ENCODE assay signal across 8 cellular contexts in genomic region chr19:13793317-13793716, GRCh38. TPM values are rescaled to one million over a fixed set of nuclear protein-coding genes. Genes with fewer than 3 reads are reported as not detected.
DNase-seq lines count a peak whose midpoint lies in the region; ATAC-seq and TF ChIP-seq lines count a peak whose summit lies in the region.
"Not testable (repeated sequence)": the region's sequence is repeated elsewhere in the genome, so short reads cannot be mapped to it uniquely, and the experiment has no call there.

No MANE protein-coding gene starts in this region.

- not testable (repeated sequence) for H2AK5ac ChIP-seq in IMR-90 (ENCODE audit: low read depth, low read length); mesenchymal stem cell (ENCODE audit: low read length, severe bottlenecking)

- WGBS in IMR-90 (ENCODE audit: extremely low coverage in 2 of 2, insufficient read length in 1 of 2), 2 experiments: 94% methylated on average over 3 of the region's 9 CpGs; no CpG with 5 or more reads in 1 of the 2 experiments
- WGBS in mesenchymal stem cell: 92% methylated on average over 9 of the region's 9 CpGs
- 81 to 94% methylated on average over 9 of the region's 9 CpGs for WGBS in sigmoid colon, 2 donors

- not testable (repeated sequence) for H3K18ac ChIP-seq in IMR-90 (ENCODE audit: low read depth, low read length); mesenchymal stem cell (ENCODE audit: low read depth in 1 of 2, low read length in 2 of 2)

- not testable (repeated sequence) for H3K36me3 ChIP-seq in CD4-positive, CD25-positive, alpha-beta regulatory T cell (ENCODE audit: control insufficient read depth, insufficient read depth, low read length); IMR-90 (ENCODE audit: control insufficient read depth, insufficient read depth, low read length); mesenchymal stem cell (ENCODE audit: control insufficient read depth in 1 of 2, insufficient read depth in 2 of 2, low read depth in 1 of 2, low read length in 2 of 2); sigmoid colon; vagina

- intact Hi-C loops in IMR-90 (cut with micrococcal nuclease); vagina (cut with DNase I): not testable (repeated sequence)
- intact Hi-C loops in sigmoid colon (cut with DNase I): loop anchor here (10.0 kb wide), 2 partner anchors 211 to 291 kb away; partner anchors contain the start of genes C19orf67 and RFX1

- peak overlapping the region; percentile 98; the same call in 1 of the 2 replicates for H3K4ac ChIP-seq in IMR-90 (ENCODE audit: low read depth, low read length)
- not testable (repeated sequence) for H3K4ac ChIP-seq in mesenchymal stem cell (ENCODE audit: low read depth in 1 of 2, low read length in 2 of 2)

- not testable (repeated sequence) for ATAC-seq in CD4-positive, CD25-positive, alpha-beta regulatory T cell (ENCODE audit: low read depth in 2 of 2); IMR-90 (ENCODE audit: low read depth); WTC11

- H3K4me1 ChIP-seq in CD4-positive, CD25-positive, alpha-beta regulatory T cell (ENCODE audit: control insufficient read depth, insufficient read depth, low read length, poor library complexity, severe bottlenecking): peaks cover 45% of the 10 kb centered on the region
- not testable (repeated sequence) for H3K4me1 ChIP-seq in IMR-90 (ENCODE audit: control insufficient read depth, insufficient read depth, low read length)
- H3K4me1 ChIP-seq in mesenchymal stem cell (ENCODE audit: control insufficient read depth, insufficient read depth, low read depth, low read length) (peaks cover 13% of the 10 kb centered on the region), sigmoid colon (peaks cover 0 to 44% (median 35%) of the 10 kb centered on the region in 4 donors), vagina (peaks cover 45% of the 10 kb centered on the region)

- H3K27ac ChIP-seq in CD4-positive, CD25-positive, alpha-beta regulatory T cell (ENCODE audit: insufficient read depth, low read length, poor library complexity, severe bottlenecking); IMR-90 (ENCODE audit: insufficient read depth, low read length); mesenchymal stem cell (ENCODE audit: low read length, poor library complexity, severe bottlenecking): not testable (repeated sequence)
- H3K27ac ChIP-seq in coronary artery (peak overlapping the region; percentile 88 to 99), sigmoid colon (peak overlapping the region; percentile 92 to 95 (median 94)), vagina (peak overlapping the region; percentile 94)

- H2BK5ac ChIP-seq in IMR-90 (ENCODE audit: low read depth, low read length, poor library complexity, severe bottlenecking); mesenchymal stem cell (ENCODE audit: low read depth, low read length, poor library complexity, severe bottlenecking): not testable (repeated sequence)

- CTCF ChIA-PET in IMR-90 (lab: Yijun Ruan, JAX): interaction anchor here (0.6 to 1.3 kb wide), 2 partner anchors 14 to 69 kb away, joined by 4 read pairs; no protein-coding TSS in a partner anchor
- CTCF ChIA-PET in WTC11 (lab: Charles Lee): interaction anchor here (0.7 to 1.3 kb wide), 4 partner anchors 32 to 279 kb away, joined by 3 to 6 read pairs (median 3); partner anchors contain the start of genes MISP3 and PALM3

- peak overlapping the region; percentile 79; the same call in 1 of the 3 replicates for H2BK15ac ChIP-seq in IMR-90 (ENCODE audit: low read depth, low read length)
- H2BK15ac ChIP-seq in mesenchymal stem cell (ENCODE audit: low read depth, poor library complexity, severe bottlenecking): not testable (repeated sequence)

- peak overlapping the region; percentile 56 to 95 (median 93) for H3K4me3 Mint-ChIP-seq in CD4-positive, CD25-positive, alpha-beta regulatory T cell
- H3K4me3 Mint-ChIP-seq in WTC11: not testable (repeated sequence)
- H3K4me3 Mint-ChIP-seq in activated naive CD4-positive, alpha-beta T cell treated with anti-CD3 and anti-CD28 coated beads, Interleukin-2, amount 50 U/mL, for 24 hours: peak overlapping the region; percentile 96

- in situ Hi-C loops in IMR-90 (cut with MboI; ENCODE audit: low sequenced_read_pairs): not testable (repeated sequence)

- not testable (repeated sequence) for H3K9me3 Mint-ChIP-seq in CD4-positive, CD25-positive, alpha-beta regulatory T cell; WTC11; activated naive CD4-positive, alpha-beta T cell treated with anti-CD3 and anti-CD28 coated beads, Interleukin-2, amount 50 U/mL, for 24 hours

- dilution Hi-C loops in IMR-90 (cut with HindIII; ENCODE audit: low sequenced_read_pairs, unreplicated experiment): not testable (repeated sequence)

- not testable (repeated sequence) for DNase-seq in CD4-positive, CD25-positive, alpha-beta regulatory T cell; IMR-90; WTC11 (ENCODE audit: low spot score); coronary artery (ENCODE audit: low spot score); mesenchymal stem cell; sigmoid colon; vagina (ENCODE audit: extremely low spot score in 2 of 2)

- H2BK20ac ChIP-seq in IMR-90 (ENCODE audit: low read depth, low read length): peak overlapping the region; percentile 98; the same call in 1 of the 2 replicates

- H2BK12ac ChIP-seq in mesenchymal stem cell (ENCODE audit: low read length in 2 of 2): not testable (repeated sequence)

- peak overlapping the region; percentile 86; the same call in 1 of the 2 replicates for H3K14ac ChIP-seq in IMR-90 (replicated peaks; ENCODE audit: low read depth, low read length)
- H3K14ac ChIP-seq in mesenchymal stem cell (ENCODE audit: low read length in 2 of 2): not testable (repeated sequence)

- POLR2A ChIA-PET in IMR-90 (lab: Charles Lee; ENCODE audit: unreplicated experiment) (interaction anchor here (0.6 kb wide), 1 partner anchor 761 kb away, joined by 3 read pairs; no protein-coding TSS in a partner anchor), WTC11 (lab: Charles Lee) (interaction anchor here (0.6 to 0.9 kb wide), 2 partner anchors 32 to 186 kb away, joined by 3 to 5 read pairs; no protein-coding TSS in a partner anchor)

- peak overlapping the region; percentile 81 to 87; a peak in 2 of 4 replicates for H4K8ac ChIP-seq in IMR-90 (ENCODE audit: low read depth in 2 of 2, low read length in 2 of 2)
- H4K8ac ChIP-seq in mesenchymal stem cell (ENCODE audit: low read length): not testable (repeated sequence)

- TF ChIP-seq EP300 in sigmoid colon (IDR thresholded peaks at IDR 0.05): not testable (repeated sequence)

- not testable (repeated sequence) for H3K27me3 Mint-ChIP-seq in CD4-positive, CD25-positive, alpha-beta regulatory T cell; WTC11 (ENCODE audit: low read depth); activated naive CD4-positive, alpha-beta T cell treated with anti-CD3 and anti-CD28 coated beads, Interleukin-2, amount 50 U/mL, for 24 hours

- H3K79me1 ChIP-seq in IMR-90 (ENCODE audit: low read depth in 1 of 2, low read length in 2 of 2): peaks cover 2 to 33% of the 10 kb centered on the region in 2 experiments
- not testable (repeated sequence) for H3K79me1 ChIP-seq in mesenchymal stem cell (replicated peaks; ENCODE audit: low read length, poor library complexity, severe bottlenecking)

- H4K91ac ChIP-seq in IMR-90 (ENCODE audit: insufficient read depth, low read depth, low read length); mesenchymal stem cell (ENCODE audit: low read length): not testable (repeated sequence)

- H3K27ac Mint-ChIP-seq in CD4-positive, CD25-positive, alpha-beta regulatory T cell: peak overlapping the region in 1 of 3 donors; percentile 94
- H3K27ac Mint-ChIP-seq in WTC11: peak overlapping the region; percentile 98
- not testable (repeated sequence) for H3K27ac Mint-ChIP-seq in activated naive CD4-positive, alpha-beta T cell treated with anti-CD3 and anti-CD28 coated beads, Interleukin-2, amount 50 U/mL, for 24 hours

- H3K23ac ChIP-seq in IMR-90 (ENCODE audit: low read depth, low read length); mesenchymal stem cell (ENCODE audit: low read length in 2 of 2): not testable (repeated sequence)

- H2AFZ ChIP-seq in IMR-90 (replicated peaks; ENCODE audit: low read length, poor library complexity); mesenchymal stem cell (ENCODE audit: low read depth, low read length): not testable (repeated sequence)

- H2BK120ac ChIP-seq in IMR-90 (ENCODE audit: low read depth, low read length): peak overlapping the region; percentile 94
- H2BK120ac ChIP-seq in mesenchymal stem cell (ENCODE audit: low read depth, low read length): not testable (repeated sequence)

- not testable (repeated sequence) for TF ChIP-seq CTCF in IMR-90 (conservative IDR thresholded peaks at IDR 0.05; ENCODE audit: low read depth, low read length); WTC11 (IDR thresholded peaks at IDR 0.05); coronary artery (IDR thresholded peaks at IDR 0.05); sigmoid colon (IDR thresholded peaks at IDR 0.05); vagina (IDR thresholded peaks at IDR 0.05)

- not testable (repeated sequence) for BruUV-seq in IMR-90 (replicated peaks; lab: Mats Ljungman, UMichigan)

- H4K5ac ChIP-seq in IMR-90 (ENCODE audit: low read depth, low read length): not testable (repeated sequence)

- H3K9me1 ChIP-seq in IMR-90 (ENCODE audit: insufficient read depth, low read length): not testable (repeated sequence)

- not testable (repeated sequence) for H2AK9ac ChIP-seq in IMR-90 (replicated peaks; ENCODE audit: low read depth, low read length, poor library complexity)

- H3K56ac ChIP-seq in IMR-90 (ENCODE audit: extremely low read depth, insufficient read depth, low read length): not testable (repeated sequence)

- TF ChIP-seq POLR2A in IMR-90 (IDR thresholded peaks at IDR 0.05; ENCODE audit: low read depth, low read length); sigmoid colon (IDR thresholded peaks at IDR 0.05); vagina (IDR thresholded peaks at IDR 0.05): not testable (repeated sequence)

- H3K27me3 ChIP-seq in CD4-positive, CD25-positive, alpha-beta regulatory T cell (ENCODE audit: control insufficient read depth, insufficient read depth, low read length); IMR-90 (ENCODE audit: control insufficient read depth, insufficient read depth, low read length); mesenchymal stem cell (ENCODE audit: control insufficient read depth in 1 of 2, insufficient read depth in 1 of 2, low read length in 2 of 2); sigmoid colon; vagina: not testable (repeated sequence)

- not testable (repeated sequence) for H3K9me3 ChIP-seq in CD4-positive, CD25-positive, alpha-beta regulatory T cell (ENCODE audit: control insufficient read depth in 2 of 2, low read length in 2 of 2); IMR-90 (ENCODE audit: control insufficient read depth, insufficient read depth, low read length); mesenchymal stem cell (ENCODE audit: control insufficient read depth, low read length); sigmoid colon; vagina

- not testable (repeated sequence) for H3K4me3 ChIP-seq in CD4-positive, CD25-positive, alpha-beta regulatory T cell (ENCODE audit: low read depth, low read length); IMR-90 (ENCODE audit: insufficient read depth, low read depth, low read length); coronary artery; mesenchymal stem cell (ENCODE audit: insufficient read depth in 1 of 2, low read depth in 1 of 2, low read length in 2 of 2); sigmoid colon; vagina

- not testable (repeated sequence) for H3K9ac ChIP-seq in IMR-90 (ENCODE audit: low read depth, low read length)
- peak overlapping the region; percentile 98 for H3K9ac ChIP-seq in mesenchymal stem cell (ENCODE audit: low read length)

- not testable (repeated sequence) for H4K20me1 ChIP-seq in IMR-90 (ENCODE audit: insufficient read depth, low read length)

- not testable (repeated sequence) for TF ChIP-seq RAD21 in IMR-90 (IDR thresholded peaks at IDR 0.05; ENCODE audit: low read length)

- peaks cover 3 to 50% (median 25%) of the 10 kb centered on the region in 4 donors for H3K4me1 Mint-ChIP-seq in CD4-positive, CD25-positive, alpha-beta regulatory T cell
- peaks cover 16% of the 10 kb centered on the region for H3K4me1 Mint-ChIP-seq in WTC11
- H3K4me1 Mint-ChIP-seq in activated naive CD4-positive, alpha-beta T cell treated with anti-CD3 and anti-CD28 coated beads, Interleukin-2, amount 50 U/mL, for 24 hours: peaks cover 38% of the 10 kb centered on the region

- not testable (repeated sequence) for H3K4me2 ChIP-seq in IMR-90 (ENCODE audit: low read depth, low read length); mesenchymal stem cell (ENCODE audit: low read length, poor library complexity, severe bottlenecking)

- not testable (repeated sequence) for H3K36me3 Mint-ChIP-seq in CD4-positive, CD25-positive, alpha-beta regulatory T cell; WTC11; activated naive CD4-positive, alpha-beta T cell treated with anti-CD3 and anti-CD28 coated beads, Interleukin-2, amount 50 U/mL, for 24 hours

RNA-seq across cellular contexts. Expression of gene ZSWIM4, which starts 1.9 kb away (rescaled TPM):
- total RNA-seq in CD4-positive, CD25-positive, alpha-beta regulatory T cell: 4.5 TPM
- under 1 TPM; 0.46 to 0.82 (median 0.54) TPM for polyA plus RNA-seq in CD4-positive, CD25-positive, alpha-beta regulatory T cell
- total RNA-seq in IMR-90 (2012; rRNA removed) (1.9 and 2.2 TPM in 2 replicates), WTC11 (2021) (33.4 to 35.5 TPM (median 34.2 TPM) in 3 replicates), sigmoid colon (1 to 10 TPM; 2.3 to 4.4 (median 3.3) TPM), vagina (13.0 TPM)
- polyA plus RNA-seq in IMR-90 (2012; rRNA removed) (6.2 and 7.6 TPM in 2 replicates), sigmoid colon (1 to 10 TPM in 2 of 3 donors, under 1 TPM in 1; 0.60 to 3.3 (median 1.4) TPM)
- polyA plus RNA-seq in IMR-90 (2012; cell fraction: cytosol; rRNA removed): 4.7 and 10.4 TPM in 2 replicates
- polyA plus RNA-seq in IMR-90 (2012; cell fraction: nucleus; rRNA removed; ENCODE audit: low replicate concordance): 13.1 and 27.5 TPM in 2 replicates
- 6.3 TPM for polyA plus RNA-seq in mesenchymal stem cell (2013, experiment 1 of 2)
- polyA plus RNA-seq in mesenchymal stem cell (2013, experiment 2 of 2): 6.2 TPM

RNA-seq across cellular contexts. Expression of gene C19orf53, which starts 19.1 kb away (rescaled TPM):
- 61.2 TPM for total RNA-seq in CD4-positive, CD25-positive, alpha-beta regulatory T cell
- polyA plus RNA-seq in CD4-positive, CD25-positive, alpha-beta regulatory T cell: 100 to 1,000 TPM; 205 to 244 (median 237) TPM
- total RNA-seq in IMR-90 (2012; rRNA removed) (61.3 and 68.3 TPM in 2 replicates), WTC11 (2021) (102 to 112 TPM (median 110 TPM) in 3 replicates), sigmoid colon (100 to 1,000 TPM; 139 to 229 (median 198) TPM), vagina (189 TPM)
- polyA plus RNA-seq in IMR-90 (2012; rRNA removed) (290 and 349 TPM in 2 replicates), sigmoid colon (100 to 1,000 TPM; 105 to 133 (median 113) TPM)
- 572 and 791 TPM in 2 replicates for polyA plus RNA-seq in IMR-90 (2012; cell fraction: cytosol; rRNA removed)
- polyA plus RNA-seq in IMR-90 (2012; cell fraction: nucleus; rRNA removed; ENCODE audit: low replicate concordance): 129 and 215 TPM in 2 replicates
- 327 TPM for polyA plus RNA-seq in mesenchymal stem cell (2013, experiment 1 of 2)
- polyA plus RNA-seq in mesenchymal stem cell (2013, experiment 2 of 2): 323 TPM

RNA-seq across cellular contexts. Expression of gene MRI1, which starts 29.0 kb away (rescaled TPM):
- total RNA-seq in CD4-positive, CD25-positive, alpha-beta regulatory T cell: 38.2 TPM
- 1 to 10 TPM; 6.6 to 9.3 (median 8.5) TPM for polyA plus RNA-seq in CD4-positive, CD25-positive, alpha-beta regulatory T cell
- total RNA-seq in IMR-90 (2012; rRNA removed) (26.7 and 28.9 TPM in 2 replicates), WTC11 (2021) (27.9 to 29.9 TPM (median 28.1 TPM) in 3 replicates), sigmoid colon (10 to 100 TPM; 26.2 to 70.9 (median 41.3) TPM), vagina (69.0 TPM)
- polyA plus RNA-seq in IMR-90 (2012; rRNA removed) (37.6 and 45.5 TPM in 2 replicates), sigmoid colon (10 to 100 TPM in 2 of 3 donors, 1 to 10 TPM in 1; 5.8 to 27.4 (median 12.0) TPM)
- 29.4 and 32.6 TPM in 2 replicates for polyA plus RNA-seq in IMR-90 (2012; cell fraction: cytosol; rRNA removed)
- 200 and 405 TPM in 2 replicates for polyA plus RNA-seq in IMR-90 (2012; cell fraction: nucleus; rRNA removed; ENCODE audit: low replicate concordance)
- 26.1 TPM for polyA plus RNA-seq in mesenchymal stem cell (2013, experiment 1 of 2)
- polyA plus RNA-seq in mesenchymal stem cell (2013, experiment 2 of 2): 24.1 TPM
